In the genomic region with DNA sequence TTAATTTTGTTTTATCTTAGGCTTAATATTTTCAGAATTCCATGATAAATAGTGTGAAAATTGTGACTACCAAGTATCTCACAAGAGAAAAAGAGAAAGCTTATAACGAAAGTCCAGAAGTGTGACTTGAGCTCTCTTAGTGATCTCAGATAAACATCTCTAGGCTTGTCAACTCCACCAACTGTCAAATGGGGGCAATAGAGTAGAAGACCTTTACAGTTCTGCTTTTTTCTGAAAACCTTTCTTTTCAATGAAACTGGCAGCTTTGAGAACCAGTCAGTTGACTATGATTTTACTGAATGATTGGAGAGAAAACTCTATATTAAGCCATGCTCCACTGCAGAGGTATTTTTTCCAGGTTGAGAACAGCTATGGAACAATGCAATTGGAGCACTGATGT, we compare ENCODE assay signal across 12 cellular contexts.
DNase-seq lines count a peak whose midpoint lies in the region; ATAC-seq and TF ChIP-seq lines count a peak whose summit lies in the region.
"Had no signal": no experiment of that assay in that cellular context is flagged by ENCODE, and none has a peak within 500 bp of the region (broad histone marks: within the 10 kb centered on the region; RNA-seq: fewer than 3 reads in every experiment).

No MANE protein-coding gene starts in this region.

- H3K27me3 ChIP-seq in mammary epithelial cell (ENCODE audit: insufficient read depth, low read length) = no peaks in the 10 kb centered on the region

- no peaks in the 10 kb centered on the region for H3K27me3 Mint-ChIP-seq in activated CD8-positive, alpha-beta memory T cell treated with anti-CD3 and anti-CD28 coated beads, Interleukin-2, amount 10 ng/mL, durations not matched to agents 7 days and 5 days

- no peaks in the 10 kb centered on the region for H4K20me1 ChIP-seq in mammary epithelial cell (ENCODE audit: insufficient read depth, low read length)

- no TSS peak for BruUV-seq in mammary epithelial cell (replicated peaks; lab: Mats Ljungman, UMichigan)

- DNase-seq in mammary epithelial cell = no peak
- no peak for DNase-seq in HPDE6-E6E7 (ENCODE audit: extremely low spot score)
- DNase-seq in activated CD8-positive, alpha-beta memory T cell treated with anti-CD3 and anti-CD28 coated beads, Interleukin-2, amount 10 ng/mL, durations not matched to agents 7 days and 5 days = no peak
- DNase-seq in HUDEP-2 (lab: John Stamatoyannopoulos, UW; ENCODE audit: unreplicated experiment in 76 of 76) = no peak
- DNase-seq: DND-41; glutamatergic neuron; RPMI8226; stimulated activated CD4-positive, alpha-beta T cell treated with anti-CD3 and anti-CD28 coated beads, Interleukin-4, amount 100 ng/mL, for 24 hours had no signal

- no peaks in the 10 kb centered on the region for H3K79me2 ChIP-seq in mammary epithelial cell (ENCODE audit: insufficient read depth, low read length)

- dilution Hi-C loops in mammary epithelial cell (cut with HindIII; ENCODE audit: low sequenced_read_pairs) = no loop called here

- ATAC-seq in GM18511 (IDR thresholded peaks at IDR 0.05; ENCODE audit: unreplicated experiment) (peak; percentile 75), GM21786 (IDR thresholded peaks at IDR 0.05; ENCODE audit: unreplicated experiment) (peak; percentile 74), HG03469 (IDR thresholded peaks at IDR 0.05; ENCODE audit: unreplicated experiment) (peak; percentile 50), esophagus mucosa (no peak)
- ATAC-seq in activated CD8-positive, alpha-beta memory T cell treated with anti-CD3 and anti-CD28 coated beads, Interleukin-2, amount 10 ng/mL, durations not matched to agents 7 days and 5 days = no peak

- intact Hi-C loops in mammary epithelial cell (cut with micrococcal nuclease) = loop anchor here (2.0 to 5.0 kb wide), 2 partner anchors 240 to 281 kb away; no protein-coding TSS in a partner anchor

- H3K27ac ChIP-seq in mammary epithelial cell (ENCODE audit: insufficient read depth, low read depth, low read length) = peak overlapping the region; percentile 96

- H3K4me1 ChIP-seq in mammary epithelial cell (ENCODE audit: insufficient read depth, low read length) = peaks cover 24% of the 10 kb centered on the region

- WGBS in mammary epithelial cell (ENCODE audit: low coverage, missing lambda C conversion rate) = 100% methylated on average over 1 of the region's 1 CpG

- H3K27ac Mint-ChIP-seq in activated CD8-positive, alpha-beta memory T cell treated with anti-CD3 and anti-CD28 coated beads, Interleukin-2, amount 10 ng/mL, durations not matched to agents 7 days and 5 days = no peak overlapping the region

- H3K4me1 Mint-ChIP-seq in activated CD8-positive, alpha-beta memory T cell treated with anti-CD3 and anti-CD28 coated beads, Interleukin-2, amount 10 ng/mL, durations not matched to agents 7 days and 5 days = no peaks in the 10 kb centered on the region

- no peak overlapping the region for H3K9ac ChIP-seq in mammary epithelial cell (ENCODE audit: insufficient read depth, low read length)

- CTCF ChIA-PET in mammary epithelial cell (lab: Charles Lee; ENCODE audit: low non-redundant PET) = no interaction called here
- CTCF ChIA-PET in activated CD8-positive, alpha-beta memory T cell treated with anti-CD3 and anti-CD28 coated beads, Interleukin-2, amount 10 ng/mL, durations not matched to agents 7 days and 5 days (lab: Charles Lee) = no interaction called here

- H3K9me3 ChIP-seq in mammary epithelial cell (replicated peaks; ENCODE audit: insufficient read depth, low read length) = no peaks in the 10 kb centered on the region

- peak overlapping the region; percentile 25 for H2AFZ ChIP-seq in mammary epithelial cell (ENCODE audit: low read depth, low read length)

- in situ Hi-C loops in mammary epithelial cell (cut with MboI; ENCODE audit: low sequenced_read_pairs in 2 of 2) = no loop called here

- TF ChIP-seq CTCF in mammary epithelial cell (conservative IDR thresholded peaks at IDR 0.05 in 1 of 2, IDR thresholded peaks at IDR 0.05 in 1 of 2; ENCODE audit: extremely low read depth in 1 of 2, insufficient read depth in 1 of 2, low read depth in 1 of 2, low read length in 2 of 2) = no peak

- no peak overlapping the region for H3K4me3 ChIP-seq in mammary epithelial cell (replicated peaks in 1 of 3; ENCODE audit: insufficient read depth in 1 of 3, low read depth in 2 of 3, low read length in 3 of 3)

- H3K4me3 Mint-ChIP-seq in activated CD8-positive, alpha-beta memory T cell treated with anti-CD3 and anti-CD28 coated beads, Interleukin-2, amount 10 ng/mL, durations not matched to agents 7 days and 5 days = no peak overlapping the region

- no peaks in the 10 kb centered on the region for H3K36me3 Mint-ChIP-seq in activated CD8-positive, alpha-beta memory T cell treated with anti-CD3 and anti-CD28 coated beads, Interleukin-2, amount 10 ng/mL, durations not matched to agents 7 days and 5 days

- no peak overlapping the region for H3K4me2 ChIP-seq in mammary epithelial cell (ENCODE audit: insufficient read depth, low read depth, low read length)

- H3K36me3 ChIP-seq in mammary epithelial cell (ENCODE audit: insufficient read depth, low read length) = no peaks in the 10 kb centered on the region

- H3K9me3 Mint-ChIP-seq in activated CD8-positive, alpha-beta memory T cell treated with anti-CD3 and anti-CD28 coated beads, Interleukin-2, amount 10 ng/mL, durations not matched to agents 7 days and 5 days (ENCODE audit: low read depth) = peaks cover 3% of the 10 kb centered on the region

Comparison
In these comparisons a context has a peak if more than half of its experiments do, and no peak if none do; other contexts are left out.
1. ATAC-seq: peak in GM18511 (single experiment), GM21786 (single experiment) and HG03469 (single experiment); none in esophagus mucosa (single experiment) and activated CD8-positive, alpha-beta memory T cell treated with anti-CD3 and anti-CD28 coated beads, Interleukin-2, amount 10 ng/mL, durations not matched to agents 7 days and 5 days (single experiment).